ENCODE assay signal across 1 cellular context in the genomic region with DNA sequence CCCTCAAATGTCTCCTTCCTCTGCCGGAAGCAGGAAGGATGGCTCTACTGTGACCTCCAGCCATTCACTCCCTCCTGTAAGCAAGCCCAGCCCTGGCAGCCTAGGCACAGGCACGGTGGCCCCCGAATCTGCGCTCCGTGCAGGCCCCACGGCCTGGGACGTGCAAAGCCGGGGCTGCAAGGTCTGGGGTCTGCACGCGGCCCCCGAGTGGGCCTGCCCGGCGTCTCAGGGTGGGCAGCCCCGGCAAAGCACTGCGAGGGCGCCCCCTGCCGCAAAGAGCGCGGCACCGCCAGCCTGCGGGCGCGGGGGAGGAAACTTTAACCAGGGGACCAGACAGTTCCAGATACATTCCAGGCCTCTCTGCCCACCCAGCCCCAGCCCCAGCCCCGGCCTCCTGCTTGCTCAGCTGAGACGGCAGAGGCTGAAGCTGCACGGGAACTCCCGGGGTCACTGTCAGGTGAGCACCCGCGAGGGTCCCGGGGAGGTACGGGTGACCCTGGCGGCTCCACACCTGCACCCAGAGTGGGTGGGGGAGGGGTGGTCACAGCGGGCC.
TF ChIP-seq lines count a peak whose summit lies in the region.

No MANE protein-coding gene starts in this region.

TF ChIP-seq in HEK293, 187 proteins besides CTCF, POLR2A, EP300 and RAD21 (continued from another document and continues in another):
- TF ChIP-seq, protein P1, sequence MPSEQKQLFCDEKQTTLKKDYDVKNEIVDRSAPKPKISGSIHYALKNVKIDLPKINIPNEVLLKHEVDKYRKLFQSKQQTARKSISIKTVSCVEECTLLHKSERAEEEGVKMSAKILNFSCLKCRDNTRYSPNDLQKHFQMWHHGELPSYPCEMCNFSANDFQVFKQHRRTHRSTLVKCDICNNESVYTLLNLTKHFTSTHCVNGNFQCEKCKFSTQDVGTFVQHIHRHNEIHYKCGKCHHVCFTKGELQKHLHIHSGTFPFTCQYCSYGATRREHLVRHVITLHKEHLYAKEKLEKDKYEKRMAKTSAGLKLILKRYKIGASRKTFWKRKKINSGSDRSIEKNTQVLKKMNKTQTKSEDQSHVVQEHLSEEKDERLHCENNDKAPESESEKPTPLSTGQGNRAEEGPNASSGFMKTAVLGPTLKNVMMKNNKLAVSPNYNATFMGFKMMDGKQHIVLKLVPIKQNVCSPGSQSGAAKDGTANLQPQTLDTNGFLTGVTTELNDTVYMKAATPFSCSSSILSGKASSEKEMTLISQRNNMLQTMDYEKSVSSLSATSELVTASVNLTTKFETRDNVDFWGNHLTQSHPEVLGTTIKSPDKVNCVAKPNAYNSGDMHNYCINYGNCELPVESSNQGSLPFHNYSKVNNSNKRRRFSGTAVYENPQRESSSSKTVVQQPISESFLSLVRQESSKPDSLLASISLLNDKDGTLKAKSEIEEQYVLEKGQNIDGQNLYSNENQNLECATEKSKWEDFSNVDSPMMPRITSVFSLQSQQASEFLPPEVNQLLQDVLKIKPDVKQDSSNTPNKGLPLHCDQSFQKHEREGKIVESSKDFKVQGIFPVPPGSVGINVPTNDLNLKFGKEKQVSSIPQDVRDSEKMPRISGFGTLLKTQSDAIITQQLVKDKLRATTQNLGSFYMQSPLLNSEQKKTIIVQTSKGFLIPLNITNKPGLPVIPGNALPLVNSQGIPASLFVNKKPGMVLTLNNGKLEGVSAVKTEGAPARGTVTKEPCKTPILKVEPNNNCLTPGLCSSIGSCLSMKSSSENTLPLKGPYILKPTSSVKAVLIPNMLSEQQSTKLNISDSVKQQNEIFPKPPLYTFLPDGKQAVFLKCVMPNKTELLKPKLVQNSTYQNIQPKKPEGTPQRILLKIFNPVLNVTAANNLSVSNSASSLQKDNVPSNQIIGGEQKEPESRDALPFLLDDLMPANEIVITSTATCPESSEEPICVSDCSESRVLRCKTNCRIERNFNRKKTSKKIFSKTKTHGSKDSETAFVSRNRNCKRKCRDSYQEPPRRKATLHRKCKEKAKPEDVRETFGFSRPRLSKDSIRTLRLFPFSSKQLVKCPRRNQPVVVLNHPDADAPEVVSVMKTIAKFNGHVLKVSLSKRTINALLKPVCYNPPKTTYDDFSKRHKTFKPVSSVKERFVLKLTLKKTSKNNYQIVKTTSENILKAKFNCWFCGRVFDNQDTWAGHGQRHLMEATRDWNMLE (tag by site-specific recombination; conservative IDR thresholded peaks at IDR 0.05; ENCODE audit: low read depth): no peak
- no peak for TF ChIP-seq KLF1 (tag by site-specific recombination; IDR thresholded peaks at IDR 0.05)
- TF ChIP-seq, protein P2, sequence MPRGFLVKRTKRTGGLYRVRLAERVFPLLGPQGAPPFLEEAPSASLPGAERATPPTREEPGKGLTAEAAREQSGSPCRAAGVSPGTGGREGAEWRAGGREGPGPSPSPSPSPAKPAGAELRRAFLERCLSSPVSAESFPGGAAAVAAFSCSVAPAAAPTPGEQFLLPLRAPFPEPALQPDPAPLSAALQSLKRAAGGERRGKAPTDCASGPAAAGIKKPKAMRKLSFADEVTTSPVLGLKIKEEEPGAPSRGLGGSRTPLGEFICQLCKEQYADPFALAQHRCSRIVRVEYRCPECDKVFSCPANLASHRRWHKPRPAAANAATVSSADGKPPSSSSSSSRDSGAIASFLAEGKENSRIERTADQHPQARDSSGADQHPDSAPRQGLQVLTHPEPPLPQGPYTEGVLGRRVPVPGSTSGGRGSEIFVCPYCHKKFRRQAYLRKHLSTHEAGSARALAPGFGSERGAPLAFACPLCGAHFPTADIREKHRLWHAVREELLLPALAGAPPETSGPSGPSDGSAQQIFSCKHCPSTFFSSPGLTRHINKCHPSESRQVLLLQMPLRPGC (tag by site-specific recombination; IDR thresholded peaks at IDR 0.05): peak; percentile 27; the same call in 1 of the 2 replicates
- 0 out of 2 replicates have a peak, but pooled peaks have one; percentile 11 for TF ChIP-seq ZNF600 (tag by site-specific recombination; IDR thresholded peaks at IDR 0.05)
- TF ChIP-seq, protein P3, sequence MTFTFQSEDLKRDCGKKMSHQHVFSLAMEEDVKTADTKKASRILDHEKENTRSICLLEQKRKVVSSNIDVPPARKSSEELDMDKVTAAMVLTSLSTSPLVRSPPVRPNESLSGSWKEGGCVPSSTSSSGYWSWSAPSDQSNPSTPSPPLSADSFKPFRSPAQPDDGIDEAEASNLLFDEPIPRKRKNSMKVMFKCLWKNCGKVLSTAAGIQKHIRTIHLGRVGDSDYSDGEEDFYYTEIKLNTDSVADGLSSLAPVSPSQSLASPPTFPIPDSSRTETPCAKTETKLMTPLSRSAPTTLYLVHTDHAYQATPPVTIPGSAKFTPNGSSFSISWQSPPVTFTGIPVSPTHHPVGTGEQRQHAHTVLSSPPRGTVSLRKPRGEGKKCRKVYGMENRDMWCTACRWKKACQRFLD (tag by site-specific recombination; IDR thresholded peaks at IDR 0.05): no peak
- no peak for TF ChIP-seq HOXA7 (CRISPR knock-in tag; IDR thresholded peaks at IDR 0.05; ENCODE audit: borderline replicate concordance)
- TF ChIP-seq SP7 (tag by site-specific recombination; IDR thresholded peaks at IDR 0.05): peak; percentile 39
- 0 out of 2 replicates have a peak, but pooled peaks have one; percentile 10 for TF ChIP-seq ZBTB17 (tag by site-specific recombination; IDR thresholded peaks at IDR 0.05)
- TF ChIP-seq, protein P4, sequence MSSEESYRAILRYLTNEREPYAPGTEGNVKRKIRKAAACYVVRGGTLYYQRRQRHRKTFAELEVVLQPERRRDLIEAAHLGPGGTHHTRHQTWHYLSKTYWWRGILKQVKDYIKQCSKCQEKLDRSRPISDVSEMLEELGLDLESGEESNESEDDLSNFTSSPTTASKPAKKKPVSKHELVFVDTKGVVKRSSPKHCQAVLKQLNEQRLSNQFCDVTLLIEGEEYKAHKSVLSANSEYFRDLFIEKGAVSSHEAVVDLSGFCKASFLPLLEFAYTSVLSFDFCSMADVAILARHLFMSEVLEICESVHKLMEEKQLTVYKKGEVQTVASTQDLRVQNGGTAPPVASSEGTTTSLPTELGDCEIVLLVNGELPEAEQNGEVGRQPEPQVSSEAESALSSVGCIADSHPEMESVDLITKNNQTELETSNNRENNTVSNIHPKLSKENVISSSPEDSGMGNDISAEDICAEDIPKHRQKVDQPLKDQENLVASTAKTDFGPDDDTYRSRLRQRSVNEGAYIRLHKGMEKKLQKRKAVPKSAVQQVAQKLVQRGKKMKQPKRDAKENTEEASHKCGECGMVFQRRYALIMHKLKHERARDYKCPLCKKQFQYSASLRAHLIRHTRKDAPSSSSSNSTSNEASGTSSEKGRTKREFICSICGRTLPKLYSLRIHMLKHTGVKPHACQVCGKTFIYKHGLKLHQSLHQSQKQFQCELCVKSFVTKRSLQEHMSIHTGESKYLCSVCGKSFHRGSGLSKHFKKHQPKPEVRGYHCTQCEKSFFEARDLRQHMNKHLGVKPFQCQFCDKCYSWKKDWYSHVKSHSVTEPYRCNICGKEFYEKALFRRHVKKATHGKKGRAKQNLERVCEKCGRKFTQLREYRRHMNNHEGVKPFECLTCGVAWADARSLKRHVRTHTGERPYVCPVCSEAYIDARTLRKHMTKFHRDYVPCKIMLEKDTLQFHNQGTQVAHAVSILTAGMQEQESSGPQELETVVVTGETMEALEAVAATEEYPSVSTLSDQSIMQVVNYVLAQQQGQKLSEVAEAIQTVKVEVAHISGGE (tag by site-specific recombination; conservative IDR thresholded peaks at IDR 0.05; ENCODE audit: low read depth): peak; percentile 84
- TF ChIP-seq, protein P5, sequence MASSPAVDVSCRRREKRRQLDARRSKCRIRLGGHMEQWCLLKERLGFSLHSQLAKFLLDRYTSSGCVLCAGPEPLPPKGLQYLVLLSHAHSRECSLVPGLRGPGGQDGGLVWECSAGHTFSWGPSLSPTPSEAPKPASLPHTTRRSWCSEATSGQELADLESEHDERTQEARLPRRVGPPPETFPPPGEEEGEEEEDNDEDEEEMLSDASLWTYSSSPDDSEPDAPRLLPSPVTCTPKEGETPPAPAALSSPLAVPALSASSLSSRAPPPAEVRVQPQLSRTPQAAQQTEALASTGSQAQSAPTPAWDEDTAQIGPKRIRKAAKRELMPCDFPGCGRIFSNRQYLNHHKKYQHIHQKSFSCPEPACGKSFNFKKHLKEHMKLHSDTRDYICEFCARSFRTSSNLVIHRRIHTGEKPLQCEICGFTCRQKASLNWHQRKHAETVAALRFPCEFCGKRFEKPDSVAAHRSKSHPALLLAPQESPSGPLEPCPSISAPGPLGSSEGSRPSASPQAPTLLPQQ (tag by site-specific recombination; IDR thresholded peaks at IDR 0.05): no peak
- no peak for TF ChIP-seq ZNF629 (tag by site-specific recombination; IDR thresholded peaks at IDR 0.05)
- TF ChIP-seq, protein P6, sequence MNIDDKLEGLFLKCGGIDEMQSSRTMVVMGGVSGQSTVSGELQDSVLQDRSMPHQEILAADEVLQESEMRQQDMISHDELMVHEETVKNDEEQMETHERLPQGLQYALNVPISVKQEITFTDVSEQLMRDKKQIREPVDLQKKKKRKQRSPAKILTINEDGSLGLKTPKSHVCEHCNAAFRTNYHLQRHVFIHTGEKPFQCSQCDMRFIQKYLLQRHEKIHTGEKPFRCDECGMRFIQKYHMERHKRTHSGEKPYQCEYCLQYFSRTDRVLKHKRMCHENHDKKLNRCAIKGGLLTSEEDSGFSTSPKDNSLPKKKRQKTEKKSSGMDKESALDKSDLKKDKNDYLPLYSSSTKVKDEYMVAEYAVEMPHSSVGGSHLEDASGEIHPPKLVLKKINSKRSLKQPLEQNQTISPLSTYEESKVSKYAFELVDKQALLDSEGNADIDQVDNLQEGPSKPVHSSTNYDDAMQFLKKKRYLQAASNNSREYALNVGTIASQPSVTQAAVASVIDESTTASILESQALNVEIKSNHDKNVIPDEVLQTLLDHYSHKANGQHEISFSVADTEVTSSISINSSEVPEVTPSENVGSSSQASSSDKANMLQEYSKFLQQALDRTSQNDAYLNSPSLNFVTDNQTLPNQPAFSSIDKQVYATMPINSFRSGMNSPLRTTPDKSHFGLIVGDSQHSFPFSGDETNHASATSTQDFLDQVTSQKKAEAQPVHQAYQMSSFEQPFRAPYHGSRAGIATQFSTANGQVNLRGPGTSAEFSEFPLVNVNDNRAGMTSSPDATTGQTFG (tag by site-specific recombination; IDR thresholded peaks at IDR 0.05; ENCODE audit: borderline replicate concordance): no peak
- no peak for TF ChIP-seq ZNF777 (tag by site-specific recombination; IDR thresholded peaks at IDR 0.05; ENCODE audit: borderline replicate concordance)
- no peak for TF ChIP-seq ZNF624 (tag by site-specific recombination; IDR thresholded peaks at IDR 0.05)
- TF ChIP-seq ZNF558 (tag by site-specific recombination; IDR thresholded peaks at IDR 0.05): no peak
- no peak for TF ChIP-seq ZSCAN23 (tag by site-specific recombination; IDR thresholded peaks at IDR 0.05)
- no peak for TF ChIP-seq ZNF585B (tag by site-specific recombination; IDR thresholded peaks at IDR 0.05)
- no peak for TF ChIP-seq PRDM1 (tag by site-specific recombination; IDR thresholded peaks at IDR 0.05)
- TF ChIP-seq WT1 (tag by site-specific recombination; IDR thresholded peaks at IDR 0.05): no peak
- TF ChIP-seq ZNF157 (tag by site-specific recombination; IDR thresholded peaks at IDR 0.05): no peak
- no peak; the same call in 1 of the 2 replicates for TF ChIP-seq ZNF394 (tag by site-specific recombination; IDR thresholded peaks at IDR 0.05; ENCODE audit: borderline replicate concordance)
- TF ChIP-seq IKZF3 (tag by site-specific recombination; IDR thresholded peaks at IDR 0.05): 0 out of 2 replicates have a peak, but pooled peaks have one; percentile 8
- TF ChIP-seq, protein P7, sequence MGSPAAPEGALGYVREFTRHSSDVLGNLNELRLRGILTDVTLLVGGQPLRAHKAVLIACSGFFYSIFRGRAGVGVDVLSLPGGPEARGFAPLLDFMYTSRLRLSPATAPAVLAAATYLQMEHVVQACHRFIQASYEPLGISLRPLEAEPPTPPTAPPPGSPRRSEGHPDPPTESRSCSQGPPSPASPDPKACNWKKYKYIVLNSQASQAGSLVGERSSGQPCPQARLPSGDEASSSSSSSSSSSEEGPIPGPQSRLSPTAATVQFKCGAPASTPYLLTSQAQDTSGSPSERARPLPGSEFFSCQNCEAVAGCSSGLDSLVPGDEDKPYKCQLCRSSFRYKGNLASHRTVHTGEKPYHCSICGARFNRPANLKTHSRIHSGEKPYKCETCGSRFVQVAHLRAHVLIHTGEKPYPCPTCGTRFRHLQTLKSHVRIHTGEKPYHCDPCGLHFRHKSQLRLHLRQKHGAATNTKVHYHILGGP (tag by site-specific recombination; IDR thresholded peaks at IDR 0.05): no peak
- no peak for TF ChIP-seq ZNF19 (tag by site-specific recombination; IDR thresholded peaks at IDR 0.05; ENCODE audit: low read depth)
- TF ChIP-seq ZXDB (tag by site-specific recombination; IDR thresholded peaks at IDR 0.05): no peak
- no peak for TF ChIP-seq ZNF843 (tag by site-specific recombination; IDR thresholded peaks at IDR 0.05)
- TF ChIP-seq ZNF2 (tag by site-specific recombination; IDR thresholded peaks at IDR 0.05): peak; percentile 24; the same call in 1 of the 2 replicates
- TF ChIP-seq, protein P8, sequence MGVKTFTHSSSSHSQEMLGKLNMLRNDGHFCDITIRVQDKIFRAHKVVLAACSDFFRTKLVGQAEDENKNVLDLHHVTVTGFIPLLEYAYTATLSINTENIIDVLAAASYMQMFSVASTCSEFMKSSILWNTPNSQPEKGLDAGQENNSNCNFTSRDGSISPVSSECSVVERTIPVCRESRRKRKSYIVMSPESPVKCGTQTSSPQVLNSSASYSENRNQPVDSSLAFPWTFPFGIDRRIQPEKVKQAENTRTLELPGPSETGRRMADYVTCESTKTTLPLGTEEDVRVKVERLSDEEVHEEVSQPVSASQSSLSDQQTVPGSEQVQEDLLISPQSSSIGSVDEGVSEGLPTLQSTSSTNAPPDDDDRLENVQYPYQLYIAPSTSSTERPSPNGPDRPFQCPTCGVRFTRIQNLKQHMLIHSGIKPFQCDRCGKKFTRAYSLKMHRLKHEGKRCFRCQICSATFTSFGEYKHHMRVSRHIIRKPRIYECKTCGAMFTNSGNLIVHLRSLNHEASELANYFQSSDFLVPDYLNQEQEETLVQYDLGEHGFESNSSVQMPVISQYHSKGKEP (tag by site-specific recombination; IDR thresholded peaks at IDR 0.05): no peak
- TF ChIP-seq GLIS1 (tag by site-specific recombination; IDR thresholded peaks at IDR 0.05): peak; percentile 52
- TF ChIP-seq, protein P9, sequence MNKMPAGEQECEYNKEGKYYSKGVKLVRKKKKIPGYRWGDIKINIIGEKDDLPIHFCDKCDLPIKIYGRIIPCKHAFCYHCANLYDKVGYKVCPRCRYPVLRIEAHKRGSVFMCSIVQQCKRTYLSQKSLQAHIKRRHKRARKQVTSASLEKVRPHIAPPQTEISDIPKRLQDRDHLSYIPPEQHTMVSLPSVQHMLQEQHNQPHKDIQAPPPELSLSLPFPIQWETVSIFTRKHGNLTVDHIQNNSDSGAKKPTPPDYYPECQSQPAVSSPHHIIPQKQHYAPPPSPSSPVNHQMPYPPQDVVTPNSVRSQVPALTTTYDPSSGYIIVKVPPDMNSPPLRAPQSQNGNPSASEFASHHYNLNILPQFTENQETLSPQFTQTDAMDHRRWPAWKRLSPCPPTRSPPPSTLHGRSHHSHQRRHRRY (tag by site-specific recombination; IDR thresholded peaks at IDR 0.05): no peak
- TF ChIP-seq ZNF211 (tag by site-specific recombination; IDR thresholded peaks at IDR 0.05; ENCODE audit: low read depth): no peak
- TF ChIP-seq, protein P10, sequence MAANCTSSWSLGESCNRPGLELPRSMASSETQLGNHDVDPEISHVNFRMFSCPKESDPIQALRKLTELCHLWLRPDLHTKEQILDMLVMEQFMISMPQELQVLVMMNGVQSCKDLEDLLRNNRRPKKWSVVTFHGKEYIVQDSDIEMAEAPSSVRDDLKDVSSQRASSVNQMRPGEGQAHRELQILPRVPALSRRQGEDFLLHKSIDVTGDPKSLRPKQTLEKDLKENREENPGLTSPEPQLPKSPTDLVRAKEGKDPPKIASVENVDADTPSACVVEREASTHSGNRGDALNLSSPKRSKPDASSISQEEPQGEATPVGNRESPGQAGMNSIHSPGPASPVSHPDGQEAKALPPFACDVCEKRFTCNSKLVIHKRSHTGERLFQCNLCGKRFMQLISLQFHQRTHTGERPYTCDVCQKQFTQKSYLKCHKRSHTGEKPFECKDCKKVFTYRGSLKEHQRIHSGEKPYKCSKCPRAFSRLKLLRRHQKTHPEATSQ (tag by site-specific recombination; IDR thresholded peaks at IDR 0.05): no peak
- TF ChIP-seq ZNF521 (tag by site-specific recombination; IDR thresholded peaks at IDR 0.05): no peak
